Comparison of ENCODE assay signal across 1 cellular context in the genomic region with DNA sequence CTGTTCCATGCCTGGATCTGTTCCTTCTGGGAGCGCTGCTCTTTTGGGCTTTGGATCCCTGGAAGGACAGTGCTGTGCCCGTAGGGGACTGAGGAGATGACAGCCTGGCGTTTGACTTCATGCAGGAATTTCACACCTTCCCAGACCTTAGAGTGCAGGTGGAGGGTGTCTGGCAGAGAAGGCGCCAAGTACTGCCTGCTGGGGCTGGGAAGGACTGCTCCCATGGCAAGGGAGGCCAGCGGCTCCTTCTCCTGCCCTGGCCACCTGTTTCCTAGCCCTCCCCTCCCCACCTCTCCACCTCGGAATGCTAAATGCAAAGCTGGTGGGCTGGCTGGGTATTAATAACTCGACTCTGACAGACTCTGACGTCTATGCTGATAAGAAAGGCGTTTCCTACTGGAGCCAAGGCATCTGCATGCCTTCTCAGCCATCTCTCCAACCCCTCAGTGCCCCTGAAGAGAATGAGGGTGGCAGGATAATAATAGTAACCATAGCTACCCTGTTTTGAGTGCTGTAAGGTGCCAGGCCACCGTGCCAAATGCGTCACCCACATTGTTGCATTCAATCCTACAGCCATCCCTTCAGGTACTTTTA.
TF ChIP-seq lines count a peak whose summit lies in the region.

No MANE protein-coding gene starts in this region.

TF ChIP-seq in H1, 55 proteins besides CTCF, POLR2A, EP300 and RAD21:
- no peak for TF ChIP-seq CHD2 (IDR thresholded peaks at IDR 0.05; ENCODE audit: low read length)
- TF ChIP-seq TAF7 (optimal IDR thresholded peaks at IDR 0.05; ENCODE audit: borderline replicate concordance, low read depth, low read length): no peak
- TF ChIP-seq SP4 (IDR thresholded peaks at IDR 0.05; ENCODE audit: low read length): no peak
- TF ChIP-seq, protein P1, sequence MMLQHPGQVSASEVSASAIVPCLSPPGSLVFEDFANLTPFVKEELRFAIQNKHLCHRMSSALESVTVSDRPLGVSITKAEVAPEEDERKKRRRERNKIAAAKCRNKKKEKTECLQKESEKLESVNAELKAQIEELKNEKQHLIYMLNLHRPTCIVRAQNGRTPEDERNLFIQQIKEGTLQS (IDR thresholded peaks at IDR 0.05; ENCODE audit: insufficient read depth, low read depth, low read length): no peak
- no peak for TF ChIP-seq HDAC6 (IDR thresholded peaks at IDR 0.05; ENCODE audit: low read depth, low read length)
- no peak for TF ChIP-seq JUND (IDR thresholded peaks at IDR 0.05; ENCODE audit: low read length)
- TF ChIP-seq, protein P2, sequence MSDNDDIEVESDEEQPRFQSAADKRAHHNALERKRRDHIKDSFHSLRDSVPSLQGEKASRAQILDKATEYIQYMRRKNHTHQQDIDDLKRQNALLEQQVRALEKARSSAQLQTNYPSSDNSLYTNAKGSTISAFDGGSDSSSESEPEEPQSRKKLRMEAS (IDR thresholded peaks at IDR 0.05): peak; percentile 75; the same call in 1 of the 2 replicates
- TF ChIP-seq RFX5 (IDR thresholded peaks at IDR 0.05; ENCODE audit: borderline replicate concordance, low read depth, low read length): no peak
- peak; percentile 57 for TF ChIP-seq TEAD4 (IDR thresholded peaks at IDR 0.05; ENCODE audit: low read depth, low read length)
- TF ChIP-seq E2F6 (IDR thresholded peaks at IDR 0.05): peak; percentile 79
